8 cellular contexts compared by ENCODE assay signal in the genomic region with DNA sequence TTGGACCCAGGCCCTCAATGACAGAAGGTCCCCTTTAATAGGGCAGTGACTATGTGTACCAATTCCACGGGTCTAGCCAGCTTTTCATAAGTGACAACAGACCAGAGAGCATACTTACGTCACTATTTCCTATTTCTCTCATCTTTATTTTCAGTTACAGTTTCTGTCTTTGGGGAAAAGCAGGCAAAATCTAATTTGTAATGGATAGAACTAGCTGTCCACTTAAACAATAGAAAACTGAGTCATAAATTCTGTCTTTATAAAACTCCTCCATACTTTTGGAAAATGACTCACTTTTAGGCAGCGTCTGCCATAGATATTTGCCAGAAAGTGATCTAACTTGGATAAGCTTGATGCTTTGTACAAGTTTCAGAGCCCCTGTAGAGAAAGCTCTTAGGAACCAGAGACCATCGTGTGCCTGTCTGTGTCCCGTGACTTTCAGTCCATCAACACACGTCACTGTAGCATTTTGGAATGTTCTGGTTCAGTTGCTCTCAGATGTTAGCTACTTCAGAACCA.
DNase-seq lines count a peak whose midpoint lies in the region; ATAC-seq and TF ChIP-seq lines count a peak whose summit lies in the region.

No MANE protein-coding gene starts in this region.

- POLR2A ChIA-PET in CD8-positive, alpha-beta T cell (lab: Charles Lee) = interaction anchor here (2.7 kb wide), 1 partner anchor 10 kb away, joined by 5 read pairs; no protein-coding TSS in a partner anchor

- H3K79me2 ChIP-seq in fibroblast of lung (ENCODE audit: control insufficient read depth, insufficient read depth, low read length) = no peaks in the 10 kb centered on the region

- H3K36me3 ChIP-seq in CD8-positive, alpha-beta T cell (ENCODE audit: insufficient read depth, low read length) = no peaks in the 10 kb centered on the region
- H3K36me3 ChIP-seq in fibroblast of lung (ENCODE audit: control insufficient read depth, insufficient read depth, low read length) = no peaks in the 10 kb centered on the region

- no peaks in the 10 kb centered on the region for H3K27me3 Mint-ChIP-seq in CD8-positive, alpha-beta T cell (ENCODE audit: low read depth)

- no peak overlapping the region for H3K4me3 Mint-ChIP-seq in CD8-positive, alpha-beta T cell

- no peak overlapping the region for H3K4me3 ChIP-seq in CD8-positive, alpha-beta T cell (ENCODE audit: low read depth, low read length)
- no peak overlapping the region for H3K4me3 ChIP-seq in fibroblast of lung (replicated peaks in 1 of 4; ENCODE audit: control extremely low read depth in 1 of 4, insufficient read depth in 1 of 4, low read depth in 3 of 4, low read length in 4 of 4)

- peaks cover 7% of the 10 kb centered on the region for H3K36me3 Mint-ChIP-seq in CD8-positive, alpha-beta T cell

- no peak overlapping the region for H2AFZ ChIP-seq in fibroblast of lung (ENCODE audit: low read length)

- H3K4me1 ChIP-seq in CD8-positive, alpha-beta T cell (ENCODE audit: insufficient read depth, low read length) = peaks cover 6% of the 10 kb centered on the region
- no peaks in the 10 kb centered on the region for H3K4me1 ChIP-seq in fibroblast of lung (ENCODE audit: control insufficient read depth, extremely low read depth, insufficient read depth, low read length)

- CTCF ChIA-PET in CD8-positive, alpha-beta T cell (lab: Charles Lee) = no interaction called here

- H3K9ac ChIP-seq in fibroblast of lung (ENCODE audit: insufficient read depth, low read length) = no peak overlapping the region

- peaks cover 55% of the 10 kb centered on the region for H3K4me1 Mint-ChIP-seq in CD8-positive, alpha-beta T cell (ENCODE audit: low read depth)

- H4K20me1 ChIP-seq in fibroblast of lung (ENCODE audit: control insufficient read depth, extremely low read depth, insufficient read depth, low read length) = no peaks in the 10 kb centered on the region

- no peak for TF ChIP-seq CTCF in CD8-positive, alpha-beta T cell (IDR thresholded peaks at IDR 0.05)
- no peak for TF ChIP-seq CTCF in fibroblast of lung (conservative IDR thresholded peaks at IDR 0.05 in 1 of 2, IDR thresholded peaks at IDR 0.05 in 1 of 2; ENCODE audit: low read depth in 1 of 2, low read length in 2 of 2)

- H3K27ac Mint-ChIP-seq in CD8-positive, alpha-beta T cell = peak overlapping the region; percentile 71

- no peaks in the 10 kb centered on the region for H3K27me3 ChIP-seq in CD8-positive, alpha-beta T cell (ENCODE audit: insufficient read depth, low read length)
- H3K27me3 ChIP-seq in fibroblast of lung (ENCODE audit: control insufficient read depth, insufficient read depth, low read length) = no peaks in the 10 kb centered on the region

- no peak for ATAC-seq in CD8-positive, alpha-beta T cell
- ATAC-seq in GM21367 (IDR thresholded peaks at IDR 0.05; ENCODE audit: unreplicated experiment) = peak; percentile 79

- H3K27ac ChIP-seq in CD8-positive, alpha-beta T cell (ENCODE audit: low read depth, low read length) = no peak overlapping the region
- no peak overlapping the region for H3K27ac ChIP-seq in fibroblast of lung (ENCODE audit: insufficient read depth, low read length)

- DNase-seq in CD8-positive, alpha-beta T cell = no peak
- DNase-seq in M059J (ENCODE audit: low read depth) (peak; percentile 44), fibroblast of lung (ENCODE audit: low read depth in 2 of 2) (peak; percentile 28 to 95), AG08396 (ENCODE audit: low spot score) (no peak), activated gamma-delta T cell (lab: John Stamatoyannopoulos, UW) (no peak)
- no peak for DNase-seq in effector CD4-positive, alpha-beta T cell
- DNase-seq in activated CD4-positive, alpha-beta T cell treated with anti-CD3 and anti-CD28 coated beads for 4 hours = no peak

- H3K9me3 Mint-ChIP-seq in CD8-positive, alpha-beta T cell = no peaks in the 10 kb centered on the region

- H3K4me2 ChIP-seq in fibroblast of lung (ENCODE audit: extremely low read depth, insufficient read depth, low read length) = no peak overlapping the region

- H3K9me3 ChIP-seq in CD8-positive, alpha-beta T cell (ENCODE audit: low read length) = no peaks in the 10 kb centered on the region
- no peaks in the 10 kb centered on the region for H3K9me3 ChIP-seq in fibroblast of lung (ENCODE audit: control insufficient read depth, insufficient read depth, low read depth, low read length)

- intact Hi-C loops in CD8-positive, alpha-beta T cell (cut with DNase I, micrococcal nuclease) = no loop called here

Comparison
In these comparisons a context has a peak if more than half of its experiments do, and no peak if none do; other contexts are left out.
1. DNase-seq: peak in M059J (single experiment) and fibroblast of lung (2 of 2); none in CD8-positive, alpha-beta T cell (0 of 7), AG08396 (single experiment), effector CD4-positive, alpha-beta T cell (single experiment), activated CD4-positive, alpha-beta T cell treated with anti-CD3 and anti-CD28 coated beads for 4 hours (0 of 2) and activated gamma-delta T cell (single experiment).